Comparison of ENCODE assay signal across 8 cellular contexts in genomic region chr2:148887349-148888002, GRCh38. TPM values are rescaled to one million over a fixed set of nuclear protein-coding genes. Genes with fewer than 3 reads are reported as not detected.
DNase-seq lines count a peak whose midpoint lies in the region; ATAC-seq and TF ChIP-seq lines count a peak whose summit lies in the region.

No MANE protein-coding gene starts in this region.

- TF ChIP-seq CTCF in BE2C (IDR thresholded peaks at IDR 0.05; ENCODE audit: low read depth, low read length) (no peak), GM20000 (IDR thresholded peaks at IDR 0.05; ENCODE audit: extremely low read depth, missing control alignments) (no peak)

- peaks cover 0 to 6% of the 10 kb centered on the region in 2 donors for H3K36me3 Mint-ChIP-seq in naive B cell

- no peak overlapping the region for H3K27ac Mint-ChIP-seq in naive B cell

- H3K4me3 ChIP-seq in BE2C (ENCODE audit: low read depth, low read length), result peak overlapping the region; percentile 60

- no peaks in the 10 kb centered on the region for H3K4me1 ChIP-seq in BE2C

- no peaks in the 10 kb centered on the region for H3K27me3 ChIP-seq in BE2C

- ATAC-seq in naive B cell (ENCODE audit: low read depth in 2 of 2) (peak; percentile 43 to 56), GM18861 (IDR thresholded peaks at IDR 0.05; ENCODE audit: unreplicated experiment) (no peak), GM18505 (IDR thresholded peaks at IDR 0.05; ENCODE audit: unreplicated experiment) (no peak)

- H3K9me3 ChIP-seq in BE2C, result no peaks in the 10 kb centered on the region

- DNase-seq in BE2C (no peak), NCI-H1092 treated with DMSO at 0.1 percent for 48 hours (lab: John Stamatoyannopoulos, UW) (peak; percentile 67), naive B cell (no peak), GM20000 (ENCODE audit: low spot score) (no peak), OCI-M2 (lab: John Stamatoyannopoulos, UW; ENCODE audit: unreplicated experiment) (no peak)
- peak; percentile 8 for DNase-seq in central memory CD4-positive, alpha-beta T cell

- peaks cover 0 to 8% (median 2%) of the 10 kb centered on the region in 7 donors for H3K9me3 Mint-ChIP-seq in naive B cell

- peak overlapping the region; percentile 33 to 90 (median 84) for H3K4me3 Mint-ChIP-seq in naive B cell

- peaks cover 4 to 19% (median 11%) of the 10 kb centered on the region in 3 donors for H3K4me1 Mint-ChIP-seq in naive B cell

- H3K36me3 ChIP-seq in BE2C, result no peaks in the 10 kb centered on the region

- peaks cover 36 to 51% (median 45%) of the 10 kb centered on the region in 3 donors for H3K27me3 Mint-ChIP-seq in naive B cell

- no peak for TF ChIP-seq POLR2A in GM18505 (IDR thresholded peaks at IDR 0.05; ENCODE audit: borderline replicate concordance, extremely low read depth, insufficient read depth, insufficient read length)

RNA-seq across cellular contexts. Expression of gene KIF5C, which starts 12.4 kb away (rescaled TPM):
- polyA plus RNA-seq in BE2C (2012; ENCODE audit: insufficient read depth, insufficient read length, low read depth), result 16.6 TPM
- polyA plus RNA-seq in naive B cell (ENCODE audit: low read depth in 6 of 6), result under 1 TPM in 5 of 6 donors, not detected in 1; 0.31 to 0.83 (median 0.50) TPM

Comparison
In these comparisons a context has a peak if more than half of its experiments do, and no peak if none do; other contexts are left out.
1. DNase-seq: peak in NCI-H1092 treated with DMSO at 0.1 percent for 48 hours (single experiment) and central memory CD4-positive, alpha-beta T cell (single experiment); none in BE2C (single experiment), naive B cell (single experiment), GM20000 (single experiment) and OCI-M2 (single experiment).
2. ATAC-seq: peak in naive B cell (2 of 2); none in GM18861 (single experiment) and GM18505 (single experiment).